In the genomic region with DNA sequence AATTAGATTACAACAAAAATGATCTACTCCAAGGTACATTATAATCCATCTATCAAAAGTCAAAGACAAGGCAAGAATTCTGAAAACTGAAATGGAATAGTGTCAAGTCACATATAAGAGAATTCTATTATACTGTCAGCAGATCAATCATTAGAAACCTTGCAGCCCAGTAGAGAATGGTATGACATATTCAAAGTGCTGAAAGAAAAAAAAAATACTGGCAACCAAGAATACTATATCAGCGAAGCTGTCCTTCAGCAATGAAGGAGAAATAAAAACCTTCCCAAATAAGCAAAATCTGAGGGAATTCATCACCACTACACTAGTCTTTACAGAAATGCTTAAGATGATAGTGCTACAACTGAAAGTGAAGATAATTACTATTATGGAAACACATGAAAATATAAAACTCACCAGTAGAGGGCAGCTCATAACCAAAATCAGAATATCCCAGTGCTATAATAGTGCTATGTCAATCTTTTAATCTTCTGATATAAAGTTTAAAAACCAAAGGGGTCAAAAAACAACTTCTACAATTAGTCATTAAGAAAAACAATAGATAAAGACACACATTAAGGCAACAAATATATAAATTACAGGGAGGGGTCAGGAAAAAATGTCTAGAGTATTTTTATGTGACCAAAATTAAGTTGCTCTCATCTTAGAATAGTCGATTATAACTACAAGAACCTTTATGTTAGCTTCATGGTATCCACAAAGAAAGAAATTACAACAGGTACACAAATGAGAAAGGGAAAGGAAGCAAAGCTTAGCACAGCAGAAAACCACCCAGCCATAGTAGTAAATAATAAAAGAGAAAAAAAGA, we compare ENCODE assay signal across 9 cellular contexts.
A peak's percentile ranks its signal among the peaks of the same experiment; 100 is the strongest.
DNase-seq lines count a peak whose midpoint lies in the region; ATAC-seq, FAIRE-seq and TF ChIP-seq lines count a peak whose summit lies in the region.
"Had no signal": no experiment of that assay in that cellular context is flagged by ENCODE, and none has a peak within 500 bp of the region (broad histone marks: within the 10 kb centered on the region; RNA-seq: fewer than 3 reads in every experiment).

No MANE protein-coding gene starts in this region.

- intact Hi-C loops in kidney (cut with DNase I) (no loop called here), adrenal gland (cut with DNase I) (no loop called here)

- TF ChIP-seq POLR2A in NB4 (IDR thresholded peaks at IDR 0.05; ENCODE audit: extremely low read depth, insufficient read length): no peak
- TF ChIP-seq POLR2A in GM12892 (IDR thresholded peaks at IDR 0.05; ENCODE audit: low read depth, low read length): no peak
- TF ChIP-seq POLR2A in adrenal gland (IDR thresholded peaks at IDR 0.05): no peak

- peaks cover 0 to 6% of the 10 kb centered on the region in 2 donors for H3K9me3 ChIP-seq in kidney (ENCODE audit: control insufficient read depth in 1 of 2, low read length in 2 of 2)
- H3K9me3 ChIP-seq in adrenal gland (replicated peaks in 1 of 3): peaks cover 0 to 13% (median 9%) of the 10 kb centered on the region in 3 donors

- H3K36me3 ChIP-seq in kidney (ENCODE audit: control insufficient read depth in 1 of 2, insufficient read depth in 2 of 2, low read length in 2 of 2) (no peaks in the 10 kb centered on the region), adrenal gland (replicated peaks in 1 of 2) (no peaks in the 10 kb centered on the region)

- H3K9ac ChIP-seq in kidney (ENCODE audit: low read length in 2 of 2): no peak overlapping the region

- no peaks in the 10 kb centered on the region for H3K4me1 ChIP-seq in kidney (ENCODE audit: control insufficient read depth in 1 of 2, insufficient read depth in 1 of 2, low read depth in 1 of 2, low read length in 2 of 2)
- H3K4me1 ChIP-seq in adrenal gland (replicated peaks in 1 of 2): no peaks in the 10 kb centered on the region

- no peaks in the 10 kb centered on the region for H3K27me3 ChIP-seq in adrenal gland

- WGBS in adrenal gland, 4 donors: 54 to 63% (median 59%) methylated on average over 2 of the region's 2 CpGs

- peak; percentile 47 for TF ChIP-seq CTCF in GM12873 (IDR thresholded peaks at IDR 0.05; ENCODE audit: insufficient read depth, low read depth, low read length, missing control alignments)
- no peak for TF ChIP-seq CTCF in NB4 (IDR thresholded peaks at IDR 0.05; ENCODE audit: low read depth, low read length)
- TF ChIP-seq CTCF in kidney (IDR thresholded peaks at IDR 0.05; ENCODE audit: borderline replicate concordance, extremely low read depth, insufficient read depth): no peak
- TF ChIP-seq CTCF in adrenal gland (IDR thresholded peaks at IDR 0.05): peak in 1 of 6 experiments; percentile 23

- DNase-seq in NB4 (ENCODE audit: low read depth) (peak; percentile 16), glomerular endothelial cell (ENCODE audit: extremely low read depth, low read depth, low spot score) (peak; percentile 29), kidney (no peak), GM12892 (ENCODE audit: insufficient read length) (no peak), adrenal gland (no peak), NCI-H2227 (lab: John Stamatoyannopoulos, UW; ENCODE audit: unreplicated experiment) (no peak)

- ATAC-seq in GM21825 (IDR thresholded peaks at IDR 0.05; ENCODE audit: unreplicated experiment): peak; percentile 78

- no peak overlapping the region for H3K27ac ChIP-seq in kidney (ENCODE audit: low read depth in 2 of 2, low read length in 2 of 2)
- H3K27ac ChIP-seq in adrenal gland: no peak overlapping the region

- no peak overlapping the region for H3K4me3 ChIP-seq in NB4 (ENCODE audit: low read depth, low read length)
- no peak overlapping the region for H3K4me3 ChIP-seq in kidney (ENCODE audit: low read length in 2 of 2)
- H3K4me3 ChIP-seq in adrenal gland: no peak overlapping the region
- H3K4me3 ChIP-seq: lung had no signal

- FAIRE-seq in kidney (lab: Jason Lieb, UNC) (no peak), GM12892 (lab: Jason Lieb, UNC) (no peak)

Comparison
In these comparisons a context has a peak if more than half of its experiments do, and no peak if none do; other contexts are left out.
1. DNase-seq: peak in NB4 (single experiment) and glomerular endothelial cell (single experiment); none in kidney (single experiment), GM12892 (single experiment), adrenal gland (0 of 7) and NCI-H2227 (single experiment).